1 cellular context compared by ENCODE assay signal in the genomic region with DNA sequence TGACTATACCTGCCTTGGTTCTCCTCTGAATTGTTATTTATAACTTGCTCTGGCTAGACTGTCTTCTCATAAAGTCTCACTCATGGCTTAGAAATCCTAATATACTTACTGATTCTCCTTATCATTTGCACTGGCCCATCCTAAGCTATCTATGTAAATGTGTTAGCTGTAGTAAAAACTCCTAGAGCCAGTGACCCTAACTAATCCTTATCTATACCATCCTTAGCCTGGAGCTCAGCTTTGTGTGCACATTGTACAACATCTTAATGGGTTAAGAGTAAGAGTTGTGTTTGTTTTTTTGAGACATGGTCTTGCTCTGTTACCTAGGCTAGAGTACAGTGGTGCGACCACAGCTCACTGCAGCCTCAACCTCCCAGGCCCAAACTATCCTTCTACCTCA.
TF ChIP-seq lines count a peak whose summit lies in the region.

No MANE protein-coding gene starts in this region.

TF ChIP-seq in IMR-90, 13 proteins besides CTCF, POLR2A, EP300 and RAD21 (continued from another document):
- no peak for TF ChIP-seq RCOR1 (IDR thresholded peaks at IDR 0.05; ENCODE audit: insufficient replicate concordance, low read length)
- no peak for TF ChIP-seq CHD1 (IDR thresholded peaks at IDR 0.05; ENCODE audit: low read depth, low read length)
- TF ChIP-seq SMC3 (IDR thresholded peaks at IDR 0.05; ENCODE audit: low read depth, low read length), result no peak
- no peak for TF ChIP-seq BHLHE40 (IDR thresholded peaks at IDR 0.05; ENCODE audit: low read depth, low read length)
- TF ChIP-seq NFE2L2 (IDR thresholded peaks at IDR 0.05; ENCODE audit: low read depth, low read length), result no peak
- no peak for TF ChIP-seq CEBPB (IDR thresholded peaks at IDR 0.05; ENCODE audit: low read depth, low read length)
- TF ChIP-seq, protein P1, sequence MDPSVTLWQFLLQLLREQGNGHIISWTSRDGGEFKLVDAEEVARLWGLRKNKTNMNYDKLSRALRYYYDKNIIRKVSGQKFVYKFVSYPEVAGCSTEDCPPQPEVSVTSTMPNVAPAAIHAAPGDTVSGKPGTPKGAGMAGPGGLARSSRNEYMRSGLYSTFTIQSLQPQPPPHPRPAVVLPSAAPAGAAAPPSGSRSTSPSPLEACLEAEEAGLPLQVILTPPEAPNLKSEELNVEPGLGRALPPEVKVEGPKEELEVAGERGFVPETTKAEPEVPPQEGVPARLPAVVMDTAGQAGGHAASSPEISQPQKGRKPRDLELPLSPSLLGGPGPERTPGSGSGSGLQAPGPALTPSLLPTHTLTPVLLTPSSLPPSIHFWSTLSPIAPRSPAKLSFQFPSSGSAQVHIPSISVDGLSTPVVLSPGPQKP (IDR thresholded peaks at IDR 0.05; ENCODE audit: borderline replicate concordance, low read depth, low read length), result no peak
- TF ChIP-seq MAZ (IDR thresholded peaks at IDR 0.05; ENCODE audit: borderline replicate concordance, low read depth, low read length), result no peak
- TF ChIP-seq MXI1 (IDR thresholded peaks at IDR 0.05; ENCODE audit: borderline replicate concordance, low read depth, low read length), result no peak
- no peak for TF ChIP-seq FOS (IDR thresholded peaks at IDR 0.05; ENCODE audit: low read depth, low read length)
- TF ChIP-seq RFX5 (IDR thresholded peaks at IDR 0.05; ENCODE audit: low read depth, low read length), result no peak
- TF ChIP-seq USF2 (IDR thresholded peaks at IDR 0.05; ENCODE audit: low read depth, low read length), result no peak
TF ChIP-seq in IMR-90: peak in this region for 0.
